Comparison of ENCODE assay signal across 8 cellular contexts in the genomic region with DNA sequence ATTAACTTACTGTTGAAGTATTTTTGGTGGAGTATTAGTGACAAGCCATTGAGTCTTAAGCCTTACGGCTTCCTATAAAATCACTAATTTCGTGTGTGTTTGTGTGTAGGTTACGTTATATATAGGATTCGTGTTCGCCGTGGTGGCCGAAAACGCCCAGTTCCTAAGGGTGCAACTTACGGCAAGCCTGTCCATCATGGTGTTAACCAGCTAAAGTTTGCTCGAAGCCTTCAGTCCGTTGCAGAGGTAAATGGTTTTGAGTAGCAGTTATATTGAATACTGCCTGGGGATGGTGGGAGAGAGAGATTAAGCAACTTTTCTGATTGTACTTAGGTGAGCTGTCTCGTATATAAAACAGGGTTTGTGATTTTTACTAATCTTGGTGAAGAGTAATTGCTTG. TPM values are rescaled to one million over a fixed set of nuclear protein-coding genes. Genes with fewer than 3 reads are reported as not detected.
DNase-seq lines count a peak whose midpoint lies in the region; ATAC-seq and TF ChIP-seq lines count a peak whose summit lies in the region.
"Not testable (repeated sequence)": the region's sequence is repeated elsewhere in the genome, so short reads cannot be mapped to it uniquely, and the experiment has no call there.

No MANE protein-coding gene starts in this region.

- H3K23ac ChIP-seq in trophoblast cell (ENCODE audit: low read length), result not testable (repeated sequence)

- not testable (repeated sequence) for H4K8ac ChIP-seq in trophoblast cell (ENCODE audit: low read depth, low read length)

- not testable (repeated sequence) for H2BK120ac ChIP-seq in trophoblast cell (ENCODE audit: insufficient read depth, low read length, poor library complexity)

- H3K4me2 ChIP-seq in Loucy (ENCODE audit: low read depth, low read length, poor library complexity, severe bottlenecking) (peak overlapping the region; percentile 93), trophoblast cell (ENCODE audit: low read length) (peak overlapping the region; percentile 84)

- H3K36me3 Mint-ChIP-seq in Caco-2 (ENCODE audit: insufficient read depth, unreplicated experiment) (peaks cover 64% of the 10 kb centered on the region), MCF 10A (ENCODE audit: insufficient read depth, unreplicated experiment) (peaks cover 56% of the 10 kb centered on the region)
- peaks cover 43% of the 10 kb centered on the region for H3K36me3 Mint-ChIP-seq in activated CD4-positive, alpha-beta T cell treated with anti-CD3 and anti-CD28 coated beads, Interleukin-2, amount 10 ng/mL, durations not matched to agents 7 days and 5 days (ENCODE audit: low read depth)

- H3K4me1 Mint-ChIP-seq in Caco-2 (ENCODE audit: low read depth, unreplicated experiment) (peaks cover 12% of the 10 kb centered on the region), MCF 10A (ENCODE audit: insufficient read depth, unreplicated experiment) (peaks cover 26% of the 10 kb centered on the region)
- H3K4me1 Mint-ChIP-seq in activated CD4-positive, alpha-beta T cell treated with anti-CD3 and anti-CD28 coated beads, Interleukin-2, amount 10 ng/mL, durations not matched to agents 7 days and 5 days, result peaks cover 45% of the 10 kb centered on the region

- intact Hi-C loops in Caco-2 (cut with micrococcal nuclease; ENCODE audit: unreplicated experiment); lower lobe of right lung (cut with DNase I): not testable (repeated sequence)
- intact Hi-C loops in MCF 10A (cut with micrococcal nuclease), result loop anchor here (1.0 to 5.0 kb wide), 2 partner anchors 28 to 74 kb away; no protein-coding TSS in a partner anchor

- H3K36me3 ChIP-seq in Caco-2 (ENCODE audit: control insufficient read depth, insufficient read depth, low read length), result not testable (repeated sequence)
- H3K36me3 ChIP-seq in Loucy (ENCODE audit: insufficient read depth, low read length) (peaks cover 43% of the 10 kb centered on the region), lower lobe of right lung (peaks cover 47% of the 10 kb centered on the region), trophoblast cell (ENCODE audit: control insufficient read depth in 1 of 2, insufficient read depth in 2 of 2, low read length in 2 of 2) (peaks cover 5 to 17% of the 10 kb centered on the region in 2 experiments), tibial nerve (peaks cover 0 to 56% (median 4%) of the 10 kb centered on the region in 3 donors)

- not testable (repeated sequence) for H3K4ac ChIP-seq in trophoblast cell (ENCODE audit: low read depth, low read length)

- H3K9me2 ChIP-seq in Loucy (replicated peaks; ENCODE audit: low read depth, low read length), result not testable (repeated sequence)

- not testable (repeated sequence) for H3K18ac ChIP-seq in trophoblast cell (ENCODE audit: low read length)

- H2AK5ac ChIP-seq in trophoblast cell (ENCODE audit: low read length), result not testable (repeated sequence)

- CTCF ChIA-PET in Caco-2 (lab: Charles Lee) (interaction anchor here (1.0 kb wide), 1 partner anchor 30 kb away, joined by 3 read pairs; no protein-coding TSS in a partner anchor), MCF 10A (lab: Yijun Ruan, JAX) (interaction anchor here (0.5 to 1.1 kb wide), 2 partner anchors 9 to 269 kb away, joined by 3 to 4 read pairs; no protein-coding TSS in a partner anchor)
- CTCF ChIA-PET in activated CD4-positive, alpha-beta T cell treated with anti-CD3 and anti-CD28 coated beads, Interleukin-2, amount 10 ng/mL, durations not matched to agents 7 days and 5 days (lab: Charles Lee), result interaction anchor here (0.6 to 1.9 kb wide), 2 partner anchors 30 to 1482 kb away, joined by 3 to 6 read pairs; no protein-coding TSS in a partner anchor

- not testable (repeated sequence) for ATAC-seq in lower lobe of right lung

- not testable (repeated sequence) for DNase-seq in Caco-2; activated CD4-positive, alpha-beta T cell treated with anti-CD3 and anti-CD28 coated beads, Interleukin-2, amount 10 ng/mL, durations not matched to agents 7 days and 5 days; MCF 10A (ENCODE audit: unreplicated experiment); fibroblast of pulmonary artery (ENCODE audit: low read depth); lower lobe of right lung; trophoblast cell; tibial nerve (ENCODE audit: low spot score in 2 of 2)

- peaks cover 11% of the 10 kb centered on the region; the same call in 1 of the 2 replicates for H3F3A ChIP-seq in Loucy (ENCODE audit: low read depth)

- not testable (repeated sequence) for H3K27me3 ChIP-seq in Caco-2 (replicated peaks; ENCODE audit: control insufficient read depth, insufficient read depth, low read length); lower lobe of right lung (ENCODE audit: low read depth); trophoblast cell (ENCODE audit: insufficient read depth, low read length); tibial nerve
- H3K27me3 ChIP-seq in Loucy (ENCODE audit: insufficient read depth, low read length, poor library complexity, severe bottlenecking), result peaks cover 16% of the 10 kb centered on the region

- peak overlapping the region; percentile 70 for H3K4me3 Mint-ChIP-seq in Caco-2 (ENCODE audit: unreplicated experiment)
- H3K4me3 Mint-ChIP-seq in activated CD4-positive, alpha-beta T cell treated with anti-CD3 and anti-CD28 coated beads, Interleukin-2, amount 10 ng/mL, durations not matched to agents 7 days and 5 days, result peak overlapping the region; percentile 99
- peak overlapping the region; percentile 92 for H3K4me3 Mint-ChIP-seq in MCF 10A (ENCODE audit: unreplicated experiment)

- H3K14ac ChIP-seq in trophoblast cell (ENCODE audit: low read length), result not testable (repeated sequence)

- TF ChIP-seq CTCF in Caco-2 (IDR thresholded peaks at IDR 0.05; ENCODE audit: insufficient read depth in 1 of 2, low read depth in 1 of 2, low read length in 1 of 2, severe bottlenecking in 1 of 2, unreplicated experiment in 1 of 2); Loucy (conservative IDR thresholded peaks at IDR 0.05; ENCODE audit: low read length); MCF 10A (IDR thresholded peaks at IDR 0.05; ENCODE audit: unreplicated experiment); fibroblast of pulmonary artery (IDR thresholded peaks at IDR 0.05; ENCODE audit: low read length, missing control alignments); lower lobe of right lung (IDR thresholded peaks at IDR 0.05); tibial nerve (IDR thresholded peaks at IDR 0.05): not testable (repeated sequence)

- H3K27ac ChIP-seq in lower lobe of right lung, result peak overlapping the region; percentile 92
- H3K27ac ChIP-seq in trophoblast cell (ENCODE audit: low read depth, low read length), result not testable (repeated sequence)
- peak overlapping the region; percentile 89 to 97 (median 94) for H3K27ac ChIP-seq in tibial nerve

- not testable (repeated sequence) for H4K12ac ChIP-seq in trophoblast cell (ENCODE audit: low read depth, low read length)

- not testable (repeated sequence) for H3K9me3 ChIP-seq in Caco-2; Loucy (ENCODE audit: insufficient read depth, low read depth, low read length); lower lobe of right lung; trophoblast cell (ENCODE audit: insufficient read depth, low read depth, low read length); tibial nerve

- POLR2A ChIA-PET in Caco-2 (lab: Charles Lee) (interaction anchor here (1.1 kb wide), 1 partner anchor 28 kb away, joined by 4 read pairs; no protein-coding TSS in a partner anchor), MCF 10A (lab: Yijun Ruan, JAX) (interaction anchor here (0.6 to 13.1 kb wide), 13 partner anchors 10 to 846 kb away, joined by 3 to 234 read pairs (median 18); a partner anchor contains a TSS)
- POLR2A ChIA-PET in activated CD4-positive, alpha-beta T cell treated with anti-CD3 and anti-CD28 coated beads, Interleukin-2, amount 10 ng/mL, durations not matched to agents 7 days and 5 days (lab: Charles Lee), result not testable (repeated sequence)

- H3K4me3 ChIP-seq in Caco-2 (ENCODE audit: low read depth, low read length), result peak overlapping the region; percentile 92
- H3K4me3 ChIP-seq in Loucy (ENCODE audit: low read length, poor library complexity, severe bottlenecking), result peak overlapping the region; percentile 99
- H3K4me3 ChIP-seq in fibroblast of pulmonary artery (replicated peaks; ENCODE audit: low read depth, low read length), result peak overlapping the region; percentile 99
- H3K4me3 ChIP-seq in lower lobe of right lung, result peak overlapping the region; percentile 94
- H3K4me3 ChIP-seq in trophoblast cell (ENCODE audit: low read depth, low read length), result peak overlapping the region; percentile 61
- peak overlapping the region; percentile 75 to 97 (median 92) for H3K4me3 ChIP-seq in tibial nerve

- H4K91ac ChIP-seq in trophoblast cell (ENCODE audit: low read depth, low read length), result not testable (repeated sequence)

- H3K9me3 Mint-ChIP-seq in Caco-2 (ENCODE audit: unreplicated experiment); activated CD4-positive, alpha-beta T cell treated with anti-CD3 and anti-CD28 coated beads, Interleukin-2, amount 10 ng/mL, durations not matched to agents 7 days and 5 days; MCF 10A (ENCODE audit: unreplicated experiment): not testable (repeated sequence)

- H3K27me3 Mint-ChIP-seq in Caco-2 (ENCODE audit: insufficient read depth, unreplicated experiment); activated CD4-positive, alpha-beta T cell treated with anti-CD3 and anti-CD28 coated beads, Interleukin-2, amount 10 ng/mL, durations not matched to agents 7 days and 5 days; MCF 10A (ENCODE audit: insufficient read depth, unreplicated experiment): not testable (repeated sequence)

- not testable (repeated sequence) for H2AFZ ChIP-seq in Loucy (ENCODE audit: low read length); trophoblast cell (ENCODE audit: insufficient read depth, low read length, poor library complexity)

- no CpG with 5 or more reads among the region's 12 CpGs for WGBS in trophoblast cell (ENCODE audit: extremely low coverage, insufficient coverage, insufficient read length)
- 25 to 37% methylated on average over 12 of the region's 12 CpGs for WGBS in tibial nerve, 2 donors

- not testable (repeated sequence) for TF ChIP-seq POLR2A in tibial nerve (IDR thresholded peaks at IDR 0.05)

- not testable (repeated sequence) for BruUV-seq in Caco-2 (replicated peaks; lab: Mats Ljungman, UMichigan); MCF 10A (replicated peaks; lab: Mats Ljungman, UMichigan)

- peaks cover 45% of the 10 kb centered on the region for H4K20me1 ChIP-seq in Loucy (ENCODE audit: insufficient read depth, low read length, poor library complexity, severe bottlenecking)

- H3K79me2 ChIP-seq in Loucy (ENCODE audit: insufficient read depth, low read length) (peaks cover 50% of the 10 kb centered on the region), trophoblast cell (ENCODE audit: control insufficient read depth, insufficient read depth, low read length, poor library complexity) (peaks cover 17% of the 10 kb centered on the region)

- peak overlapping the region; percentile 96 for H3K27ac Mint-ChIP-seq in Caco-2 (ENCODE audit: unreplicated experiment)
- H3K27ac Mint-ChIP-seq in activated CD4-positive, alpha-beta T cell treated with anti-CD3 and anti-CD28 coated beads, Interleukin-2, amount 10 ng/mL, durations not matched to agents 7 days and 5 days, result peak overlapping the region; percentile 99
- peak overlapping the region; percentile 76 for H3K27ac Mint-ChIP-seq in MCF 10A (ENCODE audit: low read depth, unreplicated experiment)

- not testable (repeated sequence) for TF ChIP-seq EP300 in tibial nerve (IDR thresholded peaks at IDR 0.05)

- not testable (repeated sequence) for H2BK5ac ChIP-seq in trophoblast cell (ENCODE audit: low read depth, low read length, poor library complexity)

- H3K9ac ChIP-seq in Loucy (ENCODE audit: low read depth, low read length, poor library complexity, severe bottlenecking), result peak overlapping the region; percentile 94
- H3K9ac ChIP-seq in trophoblast cell (ENCODE audit: low read length), result not testable (repeated sequence)

- peaks cover 14% of the 10 kb centered on the region for H3K79me1 ChIP-seq in trophoblast cell (ENCODE audit: low read length)

- H3K4me1 ChIP-seq in Caco-2 (peaks cover 29% of the 10 kb centered on the region), Loucy (ENCODE audit: insufficient read depth, low read length, poor library complexity, severe bottlenecking) (peaks cover 30% of the 10 kb centered on the region), lower lobe of right lung (peaks cover 44% of the 10 kb centered on the region), tibial nerve (peaks cover 0 to 52% (median 17%) of the 10 kb centered on the region in 4 donors)
- H3K4me1 ChIP-seq in trophoblast cell (ENCODE audit: control insufficient read depth in 1 of 2, insufficient read depth in 2 of 2, low read length in 2 of 2), result not testable (repeated sequence)

- H2BK12ac ChIP-seq in trophoblast cell (ENCODE audit: low read length), result not testable (repeated sequence)

RNA-seq across cellular contexts. Expression of a gene that starts 1.4 kb away (rescaled TPM):
- total RNA-seq in Caco-2 (2022) (1,611 and 1,698 TPM in 2 replicates), MCF 10A (2022) (2,310 and 2,617 TPM in 2 replicates), lower lobe of right lung (1,413 TPM), tibial nerve (1,000 to 10,000 TPM; 1,296 to 1,829 (median 1,447) TPM)
- total RNA-seq in activated CD4-positive, alpha-beta T cell treated with anti-CD3 and anti-CD28 coated beads, Interleukin-2, amount 10 ng/mL, durations not matched to agents 7 days and 5 days, result 1,000 to 10,000 TPM; 1,598 to 1,775 TPM
- polyA plus RNA-seq in trophoblast cell (2013), result 2,209 and 2,294 TPM in 2 replicates

RNA-seq across cellular contexts. Expression of a gene that starts 1.5 kb away (rescaled TPM):
- total RNA-seq in Caco-2 (2022) (6.6 and 6.8 TPM in 2 replicates), MCF 10A (2022) (6.8 and 9.7 TPM in 2 replicates), lower lobe of right lung (11.1 TPM), tibial nerve (10 to 100 TPM in 2 of 4 donors, 1 to 10 TPM in 2; 6.6 to 14.9 (median 9.3) TPM)
- total RNA-seq in activated CD4-positive, alpha-beta T cell treated with anti-CD3 and anti-CD28 coated beads, Interleukin-2, amount 10 ng/mL, durations not matched to agents 7 days and 5 days, result 1 to 10 TPM; 2.5 to 3.0 TPM
- 9.3 and 9.5 TPM in 2 replicates for polyA plus RNA-seq in trophoblast cell (2013)

RNA-seq across cellular contexts. Expression of a gene that starts 26.8 kb away (rescaled TPM):
- total RNA-seq in Caco-2 (2022) (22.8 and 23.9 TPM in 2 replicates), MCF 10A (2022) (19.4 and 21.9 TPM in 2 replicates), lower lobe of right lung (53.7 TPM), tibial nerve (10 to 100 TPM; 27.3 to 68.2 (median 52.8) TPM)
- total RNA-seq in activated CD4-positive, alpha-beta T cell treated with anti-CD3 and anti-CD28 coated beads, Interleukin-2, amount 10 ng/mL, durations not matched to agents 7 days and 5 days, result 1 to 10 TPM; 5.9 TPM
- polyA plus RNA-seq in trophoblast cell (2013), result 11.2 and 12.2 TPM in 2 replicates
